1 cellular context compared by ENCODE assay signal in the genomic region with DNA sequence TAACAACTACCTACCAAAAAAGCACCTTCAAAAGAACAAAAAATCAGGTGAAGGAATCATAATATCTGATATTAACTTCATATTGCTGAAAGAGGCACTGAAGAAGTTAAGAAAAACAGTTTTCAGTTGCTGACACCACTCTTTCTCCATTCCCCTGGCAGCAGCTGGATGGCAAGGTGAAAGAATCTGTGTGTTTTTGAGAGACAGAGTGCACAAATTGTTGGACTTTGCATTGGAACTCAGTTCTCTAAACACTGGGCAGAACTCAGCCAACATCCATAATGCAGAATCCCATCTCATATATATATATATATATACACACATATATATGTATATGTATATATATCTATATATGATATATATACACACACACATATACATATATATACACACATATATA.
TF ChIP-seq lines count a peak whose summit lies in the region.

No MANE protein-coding gene starts in this region.

TF ChIP-seq in HepG2, 621 proteins besides CTCF, POLR2A, EP300 and RAD21 (continued from another document):
- TF ChIP-seq ZBTB39 (CRISPR knock-in tag; IDR thresholded peaks at IDR 0.05): no peak
- TF ChIP-seq FUBP1 (CRISPR knock-in tag; IDR thresholded peaks at IDR 0.05; ENCODE audit: borderline replicate concordance): no peak
- TF ChIP-seq PRMT3 (CRISPR knock-in tag; IDR thresholded peaks at IDR 0.05; ENCODE audit: borderline replicate concordance, low read depth): no peak
- TF ChIP-seq ZNF235 (CRISPR knock-in tag; IDR thresholded peaks at IDR 0.05; ENCODE audit: borderline replicate concordance): no peak
